In the genomic region with DNA sequence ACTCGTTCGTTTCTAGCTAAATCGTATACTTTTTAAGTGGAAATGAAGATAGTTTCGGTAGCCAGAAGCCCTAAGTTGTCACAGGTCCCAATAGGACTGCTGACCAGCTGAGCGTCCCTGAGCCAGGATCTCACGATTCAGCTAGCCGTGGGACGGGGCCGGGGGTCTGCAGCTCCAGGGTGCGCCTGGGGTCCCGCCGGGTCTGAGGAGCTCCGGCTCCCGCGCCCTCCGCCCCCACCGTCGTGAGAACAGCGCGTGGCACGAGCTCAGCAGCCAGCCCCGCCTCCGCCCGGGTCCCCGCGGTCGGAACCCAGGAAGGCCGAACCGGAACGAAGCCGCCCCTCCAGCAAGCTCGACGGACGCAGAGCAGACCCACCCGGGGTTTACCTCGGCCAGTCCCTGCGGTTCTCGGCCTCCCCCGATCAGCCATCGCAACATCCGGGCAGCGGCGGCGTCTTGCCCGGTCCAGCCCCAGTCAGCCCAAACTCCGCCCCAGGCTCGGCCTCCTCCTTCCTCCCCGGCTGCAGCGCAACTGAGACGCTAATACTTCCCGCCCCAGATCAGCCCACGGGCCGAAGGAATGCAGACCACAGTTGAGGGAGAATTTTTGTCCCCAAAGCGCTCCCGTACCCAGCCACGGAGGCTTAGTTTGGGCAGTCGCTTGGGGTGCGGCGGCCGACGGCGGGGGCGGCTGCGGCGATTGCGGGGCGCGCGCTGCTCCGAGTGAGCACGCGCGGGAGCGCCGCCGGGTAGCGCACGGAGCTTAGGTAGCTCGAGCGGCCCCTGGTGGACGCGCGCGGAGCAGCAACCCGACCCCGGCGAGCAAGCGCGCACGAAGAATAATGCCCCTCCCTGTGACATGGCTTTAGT, we compare ENCODE assay signal across 8 cellular contexts. TPM values are rescaled to one million over a fixed set of nuclear protein-coding genes. Genes with fewer than 3 reads are reported as not detected.
DNase-seq lines count a peak whose midpoint lies in the region; TF ChIP-seq lines count a peak whose summit lies in the region.

A gene with protein sequence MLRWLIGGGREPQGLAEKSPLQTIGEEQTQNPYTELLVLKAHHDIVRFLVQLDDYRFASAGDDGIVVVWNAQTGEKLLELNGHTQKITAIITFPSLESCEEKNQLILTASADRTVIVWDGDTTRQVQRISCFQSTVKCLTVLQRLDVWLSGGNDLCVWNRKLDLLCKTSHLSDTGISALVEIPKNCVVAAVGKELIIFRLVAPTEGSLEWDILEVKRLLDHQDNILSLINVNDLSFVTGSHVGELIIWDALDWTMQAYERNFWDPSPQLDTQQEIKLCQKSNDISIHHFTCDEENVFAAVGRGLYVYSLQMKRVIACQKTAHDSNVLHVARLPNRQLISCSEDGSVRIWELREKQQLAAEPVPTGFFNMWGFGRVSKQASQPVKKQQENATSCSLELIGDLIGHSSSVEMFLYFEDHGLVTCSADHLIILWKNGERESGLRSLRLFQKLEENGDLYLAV (minus strand): TSS at position 534 of the 870 bp plus-strand sequence. CDS start 96 bp downstream, at position 438.

- H3K4me1 ChIP-seq in HAP-1, result peaks cover 3% of the 10 kb centered on the region; the same call in 1 of the 2 replicates
- peaks cover 8% of the 10 kb centered on the region for H3K4me1 ChIP-seq in neural progenitor cell

- H3K27me3 Mint-ChIP-seq in neural progenitor cell (ENCODE audit: insufficient read depth, low read depth), result peaks cover 2% of the 10 kb centered on the region

- H3K4me2 ChIP-seq in neural progenitor cell, result peak within 1 kb of the TSS; percentile 92

- peak; percentile 72 for TF ChIP-seq CTCF in foreskin fibroblast (IDR thresholded peaks at IDR 0.05; ENCODE audit: low read depth, low read length)
- TF ChIP-seq CTCF in neural progenitor cell (IDR thresholded peaks at IDR 0.05), result peak; percentile 90

- peaks cover 10% of the 10 kb centered on the region for H3F3A ChIP-seq in neural progenitor cell (ENCODE audit: low read depth)

- H3K27me3 ChIP-seq in HAP-1 (ENCODE audit: low read depth) (peaks cover 12% of the 10 kb centered on the region), MG63 (no peaks in the 10 kb centered on the region), neural progenitor cell (peaks cover 45% of the 10 kb centered on the region)

- peak within 1 kb of the TSS; percentile 94 for H3K4me3 Mint-ChIP-seq in neural progenitor cell

- no peaks in the 10 kb centered on the region for H3K9me3 Mint-ChIP-seq in neural progenitor cell

- H3K4me3 ChIP-seq in HAP-1 (peak within 1 kb of the TSS; percentile 76), MG63 (peak within 1 kb of the TSS; percentile 82), foreskin fibroblast (ENCODE audit: low read depth in 1 of 2, low read length in 2 of 2) (peak within 1 kb of the TSS; percentile 85 to 94), neural progenitor cell (peak within 1 kb of the TSS; percentile 70)

- H3K79me2 ChIP-seq in neural progenitor cell (ENCODE audit: low read depth), result peaks cover 40% of the 10 kb centered on the region

- peaks cover 14% of the 10 kb centered on the region for H3K4me1 Mint-ChIP-seq in neural progenitor cell

- H2AFZ ChIP-seq in neural progenitor cell (replicated peaks), result peak within 1 kb of the TSS; percentile 80

- peak within 1 kb of the TSS; percentile 56 for H3K9ac ChIP-seq in neural progenitor cell

- peak; percentile 77 for DNase-seq in GF-D8 (lab: John Stamatoyannopoulos, UW)
- peak; percentile 84 to 92 for DNase-seq in HAP-1 (ENCODE audit: low spot score in 2 of 2)
- peak; percentile 95 for DNase-seq in MG63
- DNase-seq in SIG-M5 treated with dmso at 0.1 percent for 504 hours (lab: John Stamatoyannopoulos, UW; ENCODE audit: unreplicated experiment), result peak; percentile 95
- DNase-seq in activated gamma-delta T cell treated with Interleukin-2 at 50 U/mL for 16 hours, result peak; percentile 85
- DNase-seq in foreskin fibroblast, result peak; percentile 92 to 96
- DNase-seq in neural progenitor cell (ENCODE audit: low spot score), result peak; percentile 95
- peak; percentile 89 for DNase-seq in stromal cell of bone marrow (ENCODE audit: low read depth)

- peak within 1 kb of the TSS; percentile 54 for H3K27ac Mint-ChIP-seq in neural progenitor cell

- H3K36me3 ChIP-seq in HAP-1 (replicated peaks) (no peaks in the 10 kb centered on the region), MG63 (peaks cover 10% of the 10 kb centered on the region), neural progenitor cell (no peaks in the 10 kb centered on the region)

- no peaks in the 10 kb centered on the region for H3K9me3 ChIP-seq in HAP-1
- no peaks in the 10 kb centered on the region for H3K9me3 ChIP-seq in MG63
- no peaks in the 10 kb centered on the region for H3K9me3 ChIP-seq in neural progenitor cell (ENCODE audit: low read depth)

- H3K27ac ChIP-seq in neural progenitor cell, result peak within 1 kb of the TSS; percentile 33

- in situ Hi-C loops in HAP-1 (cut with MboI; ENCODE audit: low sequenced_read_pairs), result loop anchor here (25.0 kb wide), 1 partner anchor 355 kb away; no protein-coding TSS in a partner anchor

- peaks cover 7% of the 10 kb centered on the region for H4K20me1 ChIP-seq in neural progenitor cell (ENCODE audit: low read depth)

- H3K36me3 Mint-ChIP-seq in neural progenitor cell, result peaks cover 2% of the 10 kb centered on the region

RNA-seq across cellular contexts. Expression of the gene that starts here (rescaled TPM):
- 83.0 and 296 TPM in 2 replicates for total RNA-seq in MG63 (2014; rRNA removed; shearing (Covaris generic); ENCODE audit: low replicate concordance)
- 85.6 and 92.6 TPM in 2 replicates for total RNA-seq in neural progenitor cell (ENCODE audit: low replicate concordance)

Comparison
In these comparisons a context has a peak if more than half of its experiments do, and no peak if none do; other contexts are left out.
1. Peak in every context shown above with its lines: DNase-seq, H3K4me3 ChIP-seq and H3K27ac ChIP-seq.